In genomic region chr9:85249313-85249621, GRCh38 we compare ENCODE assay signal across 21 cellular contexts.
DNase-seq lines count a peak whose midpoint lies in the region; ATAC-seq, FAIRE-seq and TF ChIP-seq lines count a peak whose summit lies in the region.
"Had no signal": no experiment of that assay in that cellular context is flagged by ENCODE, and none has a peak within 500 bp of the region (broad histone marks: within the 10 kb centered on the region; RNA-seq: fewer than 3 reads in every experiment).

No MANE protein-coding gene starts in this region.

- no peak for TF ChIP-seq POLR2A in H1 (IDR thresholded peaks at IDR 0.05; ENCODE audit: control extremely low read depth in 1 of 2, low read depth in 2 of 2, low read length in 2 of 2)

- H3K4me3 ChIP-seq in H1 (ENCODE audit: extremely low read depth in 1 of 4, insufficient read depth in 2 of 4, low read depth in 3 of 4, low read length in 4 of 4) (no peak overlapping the region), mesendoderm (ENCODE audit: low read length) (no peak overlapping the region), smooth muscle cell (no peak overlapping the region)
- H3K4me3 ChIP-seq: GM23248 had no signal

- H2BK15ac ChIP-seq in H1 (ENCODE audit: low read length) (no peak overlapping the region), mesendoderm (replicated peaks; ENCODE audit: low read depth) (no peak overlapping the region)

- H3K18ac ChIP-seq in H1 (ENCODE audit: extremely low read depth, low read length) (no peak overlapping the region; the same call in 1 of the 2 replicates), mesendoderm (ENCODE audit: low read length) (no peak overlapping the region)

- intact Hi-C loops in activated T-helper 1 cell treated with anti-CD3 and anti-CD28 coated beads, Interleukin-12 subunit alpha, Interleukin-12 subunit beta, Interleukin-2, Interleukin-4 antibody, amounts not matched to agents 30 ng/mL and 10 ng/mL and 1 ng/mL, durations not matched to agents 14 hours and 24 hours and 36 hours (cut with micrococcal nuclease): no loop called here

- no peak overlapping the region for H3K27ac Mint-ChIP-seq in stimulated activated naive CD8-positive, alpha-beta T cell treated with anti-CD3 and anti-CD28 coated beads, Interleukin-15, amount 100 ng/mL, for 72 hours
- no peak overlapping the region for H3K27ac Mint-ChIP-seq in activated T-helper 1 cell treated with anti-CD3 and anti-CD28 coated beads, Interleukin-12 subunit alpha, Interleukin-12 subunit beta, Interleukin-2, Interleukin-4 antibody, amounts not matched to agents 30 ng/mL and 10 ng/mL and 1 ng/mL, durations not matched to agents 14 hours and 24 hours and 36 hours
- H3K27ac Mint-ChIP-seq: CD4-positive, alpha-beta T cell; HFFc6 had no signal

- H3K9me3 ChIP-seq in H1 (ENCODE audit: insufficient read depth in 2 of 2, low read depth in 1 of 2, low read length in 1 of 2) (no peaks in the 10 kb centered on the region), smooth muscle cell (replicated peaks; ENCODE audit: low read depth) (no peaks in the 10 kb centered on the region)
- H3K9me3 ChIP-seq: BE2C, Caco-2 had no signal

- H4K20me1 ChIP-seq in H1 (replicated peaks in 1 of 2; ENCODE audit: control insufficient read depth in 1 of 2, insufficient read depth in 2 of 2, low read length in 2 of 2) (no peaks in the 10 kb centered on the region), smooth muscle cell (ENCODE audit: low read depth) (no peaks in the 10 kb centered on the region)

- CTCF ChIA-PET in RWPE1 (lab: Yijun Ruan, JAX) (interaction anchor here (1.2 kb wide), 2 partner anchors 9 to 27 kb away, joined by 4 to 5 read pairs; no protein-coding TSS in a partner anchor), H1 (lab: Charles Lee; ENCODE audit: partially characterized antibody) (interaction anchor here (1.0 kb wide), 1 partner anchor 27 kb away, joined by 3 read pairs; no protein-coding TSS in a partner anchor)

- H2BK20ac ChIP-seq in H1 (ENCODE audit: low read length): 0 out of 2 replicates have a peak overlapping the region, but pooled peaks have one; percentile 48

- H3K27ac ChIP-seq in RWPE1 (0 out of 2 replicates have a peak overlapping the region, but pooled peaks have one; percentile 9), H1 (ENCODE audit: low read depth, low read length) (no peak overlapping the region), mesendoderm (ENCODE audit: low read depth, low read length) (peak overlapping the region; percentile 16), smooth muscle cell (ENCODE audit: low read depth) (peak overlapping the region; percentile 66)
- H3K27ac ChIP-seq: GM23248 had no signal

- H4K8ac ChIP-seq in H1 (ENCODE audit: extremely low read depth, insufficient read depth, low read length): no peak overlapping the region
- H4K8ac ChIP-seq in mesendoderm (ENCODE audit: low read depth, low read length): no peak overlapping the region

- H3K36me3 ChIP-seq in H1 (ENCODE audit: control insufficient read depth in 2 of 4, insufficient read depth in 4 of 4, low read length in 3 of 4) (no peaks in the 10 kb centered on the region), mesendoderm (ENCODE audit: control insufficient read depth, insufficient read depth, low read length) (no peaks in the 10 kb centered on the region), smooth muscle cell (ENCODE audit: low read depth) (no peaks in the 10 kb centered on the region)
- H3K36me3 ChIP-seq: BE2C had no signal

- TF ChIP-seq RAD21 in H1 (IDR thresholded peaks at IDR 0.05 in 1 of 2, conservative IDR thresholded peaks at IDR 0.05 in 1 of 2; ENCODE audit: low read depth in 2 of 2, low read length in 2 of 2): no peak

- no peak overlapping the region for H4K91ac ChIP-seq in H1 (replicated peaks; ENCODE audit: insufficient read length, low read length)

- H3K27me3 Mint-ChIP-seq in stimulated activated naive CD8-positive, alpha-beta T cell treated with anti-CD3 and anti-CD28 coated beads, Interleukin-15, amount 100 ng/mL, for 72 hours: peaks cover 8% of the 10 kb centered on the region
- no peaks in the 10 kb centered on the region for H3K27me3 Mint-ChIP-seq in activated T-helper 1 cell treated with anti-CD3 and anti-CD28 coated beads, Interleukin-12 subunit alpha, Interleukin-12 subunit beta, Interleukin-2, Interleukin-4 antibody, amounts not matched to agents 30 ng/mL and 10 ng/mL and 1 ng/mL, durations not matched to agents 14 hours and 24 hours and 36 hours (ENCODE audit: insufficient read depth)

- no peak for TF ChIP-seq CTCF in RWPE1 (conservative IDR thresholded peaks at IDR 0.05; ENCODE audit: low read depth)
- TF ChIP-seq CTCF in H1 (IDR thresholded peaks at IDR 0.05; ENCODE audit: control extremely low read depth in 1 of 3, insufficient read depth in 1 of 3, low read depth in 1 of 3, low read length in 3 of 3): no peak
- no peak for TF ChIP-seq CTCF in smooth muscle cell (IDR thresholded peaks at IDR 0.05; ENCODE audit: borderline replicate concordance, insufficient read depth, poor library complexity, severe bottlenecking)

- no peaks in the 10 kb centered on the region for H3K4me1 ChIP-seq in H1 (replicated peaks in 1 of 4; ENCODE audit: control insufficient read depth in 3 of 4, insufficient read depth in 4 of 4, low read length in 3 of 4)
- no peaks in the 10 kb centered on the region for H3K4me1 ChIP-seq in mesendoderm (ENCODE audit: control insufficient read depth, low read depth, low read length)
- H3K4me1 ChIP-seq in smooth muscle cell (ENCODE audit: low read depth): no peaks in the 10 kb centered on the region
- H3K4me1 ChIP-seq: BE2C had no signal

- H3K4me2 ChIP-seq in H1 (ENCODE audit: insufficient read depth in 1 of 2, low read depth in 2 of 2, low read length in 2 of 2) (no peak overlapping the region), mesendoderm (ENCODE audit: low read length) (no peak overlapping the region), smooth muscle cell (no peak overlapping the region)

- WGBS in H1 (ENCODE audit: extremely low coverage in 1 of 2, insufficient coverage in 1 of 2, insufficient read length in 1 of 2, insufficient replicate concordance in 2 of 2, low coverage in 1 of 2, low lambda C conversion rate in 2 of 2, missing lambda C conversion rate in 1 of 2), 2 experiments: 81% methylated on average over 5 of the region's 5 CpGs; no CpG with 5 or more reads in 1 of the 2 experiments
- no CpG with 5 or more reads among the region's 5 CpGs for WGBS in mesendoderm (ENCODE audit: extremely low coverage, insufficient coverage, low lambda C conversion rate)
- 98% methylated on average over 5 of the region's 5 CpGs for WGBS in smooth muscle cell (ENCODE audit: low lambda C conversion rate)

- no peaks in the 10 kb centered on the region for H3K4me1 Mint-ChIP-seq in stimulated activated naive CD8-positive, alpha-beta T cell treated with anti-CD3 and anti-CD28 coated beads, Interleukin-15, amount 100 ng/mL, for 72 hours
- H3K4me1 Mint-ChIP-seq in activated T-helper 1 cell treated with anti-CD3 and anti-CD28 coated beads, Interleukin-12 subunit alpha, Interleukin-12 subunit beta, Interleukin-2, Interleukin-4 antibody, amounts not matched to agents 30 ng/mL and 10 ng/mL and 1 ng/mL, durations not matched to agents 14 hours and 24 hours and 36 hours (ENCODE audit: low read depth): no peaks in the 10 kb centered on the region

- H3K4ac ChIP-seq in H1 (replicated peaks; ENCODE audit: insufficient read length, low read depth, low read length) (no peak overlapping the region), mesendoderm (ENCODE audit: low read depth, low read length) (no peak overlapping the region)

- H3K23me2 ChIP-seq in H1 (ENCODE audit: low read depth, low read length): no peaks in the 10 kb centered on the region; the same call in 1 of the 2 replicates

- no peak for ATAC-seq in stimulated activated naive CD8-positive, alpha-beta T cell treated with anti-CD3 and anti-CD28 coated beads, Interleukin-15, amount 100 ng/mL, for 72 hours
- no peak for ATAC-seq in HG02623 (IDR thresholded peaks at IDR 0.05; ENCODE audit: unreplicated experiment)
- ATAC-seq: HCT116 had no signal

- no peak overlapping the region for H3K14ac ChIP-seq in H1 (ENCODE audit: insufficient read length)

- H2AK5ac ChIP-seq in H1 (ENCODE audit: low read depth, low read length) (no peak overlapping the region), mesendoderm (ENCODE audit: low read length) (no peak overlapping the region)

- FAIRE-seq in H1 (lab: Jason Lieb, UNC): no peak
- FAIRE-seq: A204.1, D721Med, G401.6, GM12891 had no signal

- H3K36me3 Mint-ChIP-seq in activated T-helper 1 cell treated with anti-CD3 and anti-CD28 coated beads, Interleukin-12 subunit alpha, Interleukin-12 subunit beta, Interleukin-2, Interleukin-4 antibody, amounts not matched to agents 30 ng/mL and 10 ng/mL and 1 ng/mL, durations not matched to agents 14 hours and 24 hours and 36 hours (ENCODE audit: low read depth): no peaks in the 10 kb centered on the region

- peaks cover 0 to 7% of the 10 kb centered on the region in 2 donors for H3K9me3 Mint-ChIP-seq in stimulated activated naive CD8-positive, alpha-beta T cell treated with anti-CD3 and anti-CD28 coated beads, Interleukin-15, amount 100 ng/mL, for 72 hours
- no peaks in the 10 kb centered on the region for H3K9me3 Mint-ChIP-seq in activated T-helper 1 cell treated with anti-CD3 and anti-CD28 coated beads, Interleukin-12 subunit alpha, Interleukin-12 subunit beta, Interleukin-2, Interleukin-4 antibody, amounts not matched to agents 30 ng/mL and 10 ng/mL and 1 ng/mL, durations not matched to agents 14 hours and 24 hours and 36 hours
- H3K9me3 Mint-ChIP-seq: CD4-positive, alpha-beta T cell had no signal

- no peaks in the 10 kb centered on the region for H3F3A ChIP-seq in smooth muscle cell (ENCODE audit: low read depth)

- POLR2A ChIA-PET in RWPE1 (lab: Yijun Ruan, JAX; ENCODE audit: low non-redundant PET) (no interaction called here), H1 (lab: Charles Lee; ENCODE audit: partially characterized antibody) (no interaction called here)

- no peak overlapping the region for H3K56ac ChIP-seq in H1 (replicated peaks; ENCODE audit: insufficient read length, low read depth, low read length)
- no peak overlapping the region for H3K56ac ChIP-seq in mesendoderm (ENCODE audit: low read length)

- DNase-seq in RWPE1 (ENCODE audit: low spot score) (no peak), H1 (ENCODE audit: low read depth in 1 of 2, low spot score in 2 of 2) (no peak), mesendoderm (no peak), smooth muscle cell (lab: John Stamatoyannopoulos, UW; ENCODE audit: unreplicated experiment) (no peak), NCI-H2171 treated with DMSO at 0.1 percent for 48 hours (lab: John Stamatoyannopoulos, UW) (no peak)
- DNase-seq in stimulated activated naive CD8-positive, alpha-beta T cell treated with anti-CD3 and anti-CD28 coated beads, Interleukin-15, amount 100 ng/mL, for 72 hours: no peak
- no peak for DNase-seq in activated T-helper 1 cell treated with anti-CD3 and anti-CD28 coated beads, Interleukin-12 subunit alpha, Interleukin-12 subunit beta, Interleukin-2, Interleukin-4 antibody, amounts not matched to agents 30 ng/mL and 10 ng/mL and 1 ng/mL, durations not matched to agents 14 hours and 24 hours and 36 hours (ENCODE audit: low spot score)
- DNase-seq: ACHN; BE2C; C1 segment of cervical spinal cord; CD4-positive, alpha-beta T cell; GM23248; H7; HFFc6 had no signal

- H2BK5ac ChIP-seq in H1 (ENCODE audit: low read depth, low read length): no peak overlapping the region
- H2BK5ac ChIP-seq in mesendoderm (ENCODE audit: low read length): no peak overlapping the region

- no peaks in the 10 kb centered on the region for H3K79me2 ChIP-seq in H1 (ENCODE audit: control insufficient read depth in 1 of 2, insufficient read depth in 2 of 2, low read length in 2 of 2)
- H3K79me2 ChIP-seq in mesendoderm (ENCODE audit: control insufficient read depth, insufficient read depth, low read length): no peaks in the 10 kb centered on the region
- H3K79me2 ChIP-seq in smooth muscle cell (ENCODE audit: low read depth): no peaks in the 10 kb centered on the region

- no peaks in the 10 kb centered on the region for H3K27me3 ChIP-seq in H1 (replicated peaks in 1 of 4; ENCODE audit: control insufficient read depth in 3 of 4, extremely low read depth in 1 of 4, insufficient read depth in 3 of 4, low read length in 3 of 4)
- no peaks in the 10 kb centered on the region for H3K27me3 ChIP-seq in mesendoderm (ENCODE audit: insufficient read depth, low read length, poor library complexity)
- no peaks in the 10 kb centered on the region for H3K27me3 ChIP-seq in smooth muscle cell (ENCODE audit: low read depth)
- H3K27me3 ChIP-seq: BE2C had no signal

- H2AFZ ChIP-seq in H1 (ENCODE audit: low read length) (no peak overlapping the region), smooth muscle cell (ENCODE audit: low read depth) (no peak overlapping the region)
- H2AFZ ChIP-seq: GM23248 had no signal

- H3K79me1 ChIP-seq in H1 (ENCODE audit: low read depth, low read length) (no peaks in the 10 kb centered on the region), mesendoderm (ENCODE audit: low read length) (no peaks in the 10 kb centered on the region)

- H2BK12ac ChIP-seq in H1 (ENCODE audit: low read depth, low read length): no peak overlapping the region

- no peak overlapping the region for H2BK120ac ChIP-seq in H1 (replicated peaks; ENCODE audit: low read depth, low read length)
- H2BK120ac ChIP-seq in mesendoderm (ENCODE audit: low read depth, low read length): no peak overlapping the region

- no peak for TF ChIP-seq EP300 in H1 (IDR thresholded peaks at IDR 0.05; ENCODE audit: borderline replicate concordance in 1 of 2, low read depth in 2 of 2, low read length in 2 of 2)

- no peak overlapping the region for H4K5ac ChIP-seq in H1 (ENCODE audit: insufficient read length, low read depth, low read length)
- H4K5ac ChIP-seq in mesendoderm (ENCODE audit: low read length): no peak overlapping the region

- no peak overlapping the region for H3K4me3 Mint-ChIP-seq in stimulated activated naive CD8-positive, alpha-beta T cell treated with anti-CD3 and anti-CD28 coated beads, Interleukin-15, amount 100 ng/mL, for 72 hours
- H3K4me3 Mint-ChIP-seq in activated T-helper 1 cell treated with anti-CD3 and anti-CD28 coated beads, Interleukin-12 subunit alpha, Interleukin-12 subunit beta, Interleukin-2, Interleukin-4 antibody, amounts not matched to agents 30 ng/mL and 10 ng/mL and 1 ng/mL, durations not matched to agents 14 hours and 24 hours and 36 hours: no peak overlapping the region
- H3K4me3 Mint-ChIP-seq: CD4-positive, alpha-beta T cell; HFFc6 had no signal

- H3K9ac ChIP-seq in H1 (replicated peaks in 1 of 4; ENCODE audit: extremely low read depth in 1 of 4, low read depth in 3 of 4, low read length in 3 of 4): no peak overlapping the region
- H3K9ac ChIP-seq in mesendoderm (ENCODE audit: low read length): no peak overlapping the region
- H3K9ac ChIP-seq in smooth muscle cell (ENCODE audit: low read depth): no peak overlapping the region
- H3K9ac ChIP-seq: GM23248 had no signal

- H3K23ac ChIP-seq in H1 (ENCODE audit: insufficient read length): no peak overlapping the region
- no peak overlapping the region for H3K23ac ChIP-seq in mesendoderm (ENCODE audit: low read length)
